In genomic region chr12:46659844-46660243, GRCh38 we compare ENCODE assay signal across 9 cellular contexts.
DNase-seq lines count a peak whose midpoint lies in the region; ATAC-seq, FAIRE-seq and TF ChIP-seq lines count a peak whose summit lies in the region.
"Had no signal": no experiment of that assay in that cellular context is flagged by ENCODE, and none has a peak within 500 bp of the region (broad histone marks: within the 10 kb centered on the region; RNA-seq: fewer than 3 reads in every experiment).

No MANE protein-coding gene starts in this region.

- peak overlapping the region; percentile 57 for H3K27ac Mint-ChIP-seq in T-helper 1 cell treated with Interleukin-12 subunit alpha and Interleukin-12 subunit beta and Interleukin-4 antibody, amounts not matched to agents 30 μg/mL and 1 μg/mL, for 36 hours
- H3K27ac Mint-ChIP-seq in immature natural killer cell: peak overlapping the region in 5 of 6 donors; percentile 55 to 84 (median 76)
- H3K27ac Mint-ChIP-seq in stimulated activated memory B cell treated with anti-CD40 and anti-IgM and Interleukin-4, amounts not matched to agents 10 μg/mL and 1 μg/mL and 100 μg/mL, for 72 hours: peak overlapping the region; percentile 48
- H3K27ac Mint-ChIP-seq: activated B cell treated with CpG ODN at 0.5 μM for 24 hours had no signal

- ATAC-seq in stimulated activated memory B cell treated with anti-CD40 and anti-IgM and Interleukin-4, amounts not matched to agents 10 μg/mL and 1 μg/mL and 100 μg/mL, for 72 hours: no peak
- ATAC-seq in HepG2 (no peak), HG02970 (IDR thresholded peaks at IDR 0.05; ENCODE audit: low FRiP score, unreplicated experiment) (no peak)

- in situ Hi-C loops in HepG2 (cut with HindIII; ENCODE audit: extremely low pct_ligation_motif_present, low pct_unique_long_range_greater_than_20kb): loop anchor here (5.0 to 10.0 kb wide), 2 partner anchors 135 to 288 kb away; partner anchors contain the start of gene SLC38A2

- no peak for TF ChIP-seq POLR2A in HepG2 (IDR thresholded peaks at IDR 0.05; ENCODE audit: insufficient read depth in 1 of 2, low read depth in 2 of 2, low read length in 2 of 2)

- intact Hi-C loops in HepG2 (cut with micrococcal nuclease; ENCODE audit: unreplicated experiment): loop anchor here (2.0 to 5.0 kb wide), 3 partner anchors 83 to 277 kb away; no protein-coding TSS in a partner anchor

- no peaks in the 10 kb centered on the region for H3K9me3 ChIP-seq in HepG2 (ENCODE audit: low read length)

- no peaks in the 10 kb centered on the region for H4K20me1 ChIP-seq in HepG2 (ENCODE audit: insufficient read depth, low read length)

- no peaks in the 10 kb centered on the region; a peak in 1 of 5 replicates for H3K36me3 ChIP-seq in HepG2 (replicated peaks in 1 of 2; ENCODE audit: control insufficient read depth in 1 of 2, insufficient read depth in 2 of 2, low read length in 2 of 2)

- BruUV-seq in HepG2 (replicated peaks; lab: Mats Ljungman, UMichigan): no TSS peak

- CTCF ChIA-PET in HepG2 (lab: Yijun Ruan, JAX; ENCODE audit: low intra/inter-chr PET ratio, low total read pairs): no interaction called here

- peak overlapping the region; percentile 5 for H3K4me3 Mint-ChIP-seq in T-helper 1 cell treated with Interleukin-12 subunit alpha and Interleukin-12 subunit beta and Interleukin-4 antibody, amounts not matched to agents 30 μg/mL and 1 μg/mL, for 36 hours
- H3K4me3 Mint-ChIP-seq in immature natural killer cell: peak overlapping the region in 4 of 5 donors; percentile 15 to 38 (median 24)
- no peak overlapping the region for H3K4me3 Mint-ChIP-seq in stimulated activated memory B cell treated with anti-CD40 and anti-IgM and Interleukin-4, amounts not matched to agents 10 μg/mL and 1 μg/mL and 100 μg/mL, for 72 hours
- H3K4me3 Mint-ChIP-seq: activated B cell treated with CpG ODN at 0.5 μM for 24 hours had no signal

- no peak for TF ChIP-seq CTCF in HL-60 (IDR thresholded peaks at IDR 0.05; ENCODE audit: insufficient read depth, low read length)
- TF ChIP-seq CTCF in HepG2 (CRISPR knock-in tag; IDR thresholded peaks at IDR 0.05): no peak

- no peak for TF ChIP-seq RAD21 in HepG2 (CRISPR knock-in tag; IDR thresholded peaks at IDR 0.05)

- no peak overlapping the region for H3K9ac ChIP-seq in HepG2 (ENCODE audit: insufficient read depth, low read depth, low read length)

- peaks cover 31% of the 10 kb centered on the region for H3K4me1 Mint-ChIP-seq in T-helper 1 cell treated with Interleukin-12 subunit alpha and Interleukin-12 subunit beta and Interleukin-4 antibody, amounts not matched to agents 30 μg/mL and 1 μg/mL, for 36 hours (ENCODE audit: low read depth)
- H3K4me1 Mint-ChIP-seq in immature natural killer cell: peaks cover 33 to 40% of the 10 kb centered on the region in 2 donors
- peaks cover 31% of the 10 kb centered on the region for H3K4me1 Mint-ChIP-seq in stimulated activated memory B cell treated with anti-CD40 and anti-IgM and Interleukin-4, amounts not matched to agents 10 μg/mL and 1 μg/mL and 100 μg/mL, for 72 hours

- DNase-seq in HL-60 (ENCODE audit: low read depth in 1 of 2, low spot score in 1 of 2) (no peak), immature natural killer cell (no peak), NCI-H1417 treated with DMSO at 0.1 percent for 48 hours (lab: John Stamatoyannopoulos, UW) (no peak), HepG2 (ENCODE audit: low spot score) (no peak)
- DNase-seq: activated B cell treated with CpG ODN at 0.5 μM for 24 hours, NCI-H226 had no signal

- no peaks in the 10 kb centered on the region for H3K36me3 Mint-ChIP-seq in T-helper 1 cell treated with Interleukin-12 subunit alpha and Interleukin-12 subunit beta and Interleukin-4 antibody, amounts not matched to agents 30 μg/mL and 1 μg/mL, for 36 hours (ENCODE audit: low read depth)
- peaks cover 2 to 6% (median 3%) of the 10 kb centered on the region in 3 donors for H3K36me3 Mint-ChIP-seq in immature natural killer cell
- H3K36me3 Mint-ChIP-seq in stimulated activated memory B cell treated with anti-CD40 and anti-IgM and Interleukin-4, amounts not matched to agents 10 μg/mL and 1 μg/mL and 100 μg/mL, for 72 hours: no peaks in the 10 kb centered on the region

- H3K4me2 ChIP-seq in HepG2 (ENCODE audit: low read depth, low read length): no peak overlapping the region

- no peak for TF ChIP-seq EP300 in HepG2 (IDR thresholded peaks at IDR 0.05; ENCODE audit: low read depth in 2 of 2, low read length in 2 of 2)
- TF ChIP-seq EP300 in HepG2 (CRISPR knock-in tag; IDR thresholded peaks at IDR 0.05; ENCODE audit: borderline replicate concordance): no peak

- H3K27ac ChIP-seq in HL-60 (replicated peaks) (peak overlapping the region; percentile 91), HepG2 (ENCODE audit: extremely low read length, insufficient read depth, low read length) (no peak overlapping the region)

- H3K4me3 ChIP-seq in HL-60 (replicated peaks; ENCODE audit: insufficient read depth, low read length) (no peak overlapping the region), HepG2 (replicated peaks in 1 of 3; ENCODE audit: insufficient read depth in 1 of 3, low read depth in 2 of 3, low read length in 3 of 3) (no peak overlapping the region)

- no peaks in the 10 kb centered on the region for H3K79me2 ChIP-seq in HepG2 (ENCODE audit: insufficient read depth, low read length)

- WGBS in HepG2 (ENCODE audit: low lambda C conversion rate): 98% methylated on average over 4 of the region's 4 CpGs

- H3K27me3 Mint-ChIP-seq in T-helper 1 cell treated with Interleukin-12 subunit alpha and Interleukin-12 subunit beta and Interleukin-4 antibody, amounts not matched to agents 30 μg/mL and 1 μg/mL, for 36 hours (ENCODE audit: low read depth): no peaks in the 10 kb centered on the region
- H3K27me3 Mint-ChIP-seq in immature natural killer cell (ENCODE audit: low read depth in 3 of 3): no peaks in the 10 kb centered on the region
- H3K27me3 Mint-ChIP-seq in stimulated activated memory B cell treated with anti-CD40 and anti-IgM and Interleukin-4, amounts not matched to agents 10 μg/mL and 1 μg/mL and 100 μg/mL, for 72 hours: no peaks in the 10 kb centered on the region
- H3K27me3 Mint-ChIP-seq: activated B cell treated with CpG ODN at 0.5 μM for 24 hours had no signal

- no peak overlapping the region for H2AFZ ChIP-seq in HepG2 (ENCODE audit: low read length)

- H3K9me3 Mint-ChIP-seq in T-helper 1 cell treated with Interleukin-12 subunit alpha and Interleukin-12 subunit beta and Interleukin-4 antibody, amounts not matched to agents 30 μg/mL and 1 μg/mL, for 36 hours: no peaks in the 10 kb centered on the region
- H3K9me3 Mint-ChIP-seq in immature natural killer cell: no peaks in the 10 kb centered on the region
- H3K9me3 Mint-ChIP-seq in stimulated activated memory B cell treated with anti-CD40 and anti-IgM and Interleukin-4, amounts not matched to agents 10 μg/mL and 1 μg/mL and 100 μg/mL, for 72 hours: no peaks in the 10 kb centered on the region
- H3K9me3 Mint-ChIP-seq: activated B cell treated with CpG ODN at 0.5 μM for 24 hours had no signal

- peaks cover 44% of the 10 kb centered on the region for H3K4me1 ChIP-seq in HepG2 (ENCODE audit: insufficient read depth, low read length)

- POLR2A ChIA-PET in HepG2 (lab: Yijun Ruan, JAX): no interaction called here

- no peak for FAIRE-seq in HepG2 (lab: Jason Lieb, UNC)

- H3K27me3 ChIP-seq in HL-60 (ENCODE audit: insufficient read depth, poor library complexity, severe bottlenecking) (no peaks in the 10 kb centered on the region), HepG2 (ENCODE audit: control insufficient read depth in 1 of 2, insufficient read depth in 2 of 2, low read length in 2 of 2) (no peaks in the 10 kb centered on the region)

TF ChIP-seq in HepG2, 621 proteins besides CTCF, POLR2A, EP300 and RAD21:
- TF ChIP-seq TARDBP (CRISPR knock-in tag; IDR thresholded peaks at IDR 0.05): no peak
- TF ChIP-seq ZNF331 (CRISPR knock-in tag; IDR thresholded peaks at IDR 0.05): no peak
- TF ChIP-seq ZFP62 (CRISPR knock-in tag; IDR thresholded peaks at IDR 0.05): no peak
- TF ChIP-seq HMG20A (CRISPR knock-in tag; IDR thresholded peaks at IDR 0.05; ENCODE audit: borderline replicate concordance): no peak
- no peak for TF ChIP-seq GABPA (IDR thresholded peaks at IDR 0.05; ENCODE audit: low read depth, low read length)
- no peak for TF ChIP-seq GABPA (CRISPR knock-in tag; IDR thresholded peaks at IDR 0.05; ENCODE audit: low read depth)
- no peak for TF ChIP-seq RBAK (CRISPR knock-in tag; IDR thresholded peaks at IDR 0.05)
- TF ChIP-seq ZBTB7B (CRISPR knock-in tag; IDR thresholded peaks at IDR 0.05): no peak
- no peak for TF ChIP-seq ISL2 (CRISPR knock-in tag; IDR thresholded peaks at IDR 0.05)
- TF ChIP-seq ZNF333 (CRISPR knock-in tag; IDR thresholded peaks at IDR 0.05; ENCODE audit: borderline replicate concordance): no peak
- TF ChIP-seq ZNF460 (CRISPR knock-in tag; IDR thresholded peaks at IDR 0.05; ENCODE audit: borderline replicate concordance): no peak
TF ChIP-seq in HepG2: peak in this region for 0.
